9 cellular contexts compared by ENCODE assay signal in genomic region chr3:63067999-63068645, GRCh38.
A peak's percentile ranks its signal among the peaks of the same experiment; 100 is the strongest.
DNase-seq lines count a peak whose midpoint lies in the region; ATAC-seq and TF ChIP-seq lines count a peak whose summit lies in the region.
"Had no signal": no experiment of that assay in that cellular context is flagged by ENCODE, and none has a peak within 500 bp of the region (broad histone marks: within the 10 kb centered on the region; RNA-seq: fewer than 3 reads in every experiment).

No MANE protein-coding gene starts in this region.

- no peak for TF ChIP-seq CTCF in sigmoid colon (IDR thresholded peaks at IDR 0.05)

- H3K4me1 Mint-ChIP-seq in T-helper 17 cell: no peaks in the 10 kb centered on the region

- H3K27me3 Mint-ChIP-seq in T-helper 17 cell: no peaks in the 10 kb centered on the region

- no peak for ATAC-seq in GM21367 (IDR thresholded peaks at IDR 0.05; ENCODE audit: unreplicated experiment)
- ATAC-seq in T-helper 17 cell: no peak

- DNase-seq in AG08396 (ENCODE audit: low spot score) (peak; percentile 20), HEK293T (ENCODE audit: extremely low spot score) (peak; percentile 27), SW480 (ENCODE audit: low spot score) (peak; percentile 44), hepatic stellate cell (ENCODE audit: low spot score) (peak; percentile 5), sigmoid colon (no peak), substantia nigra (lab: John Stamatoyannopoulos, UW) (no peak), T-helper 17 cell (no peak)
- DNase-seq: activated gamma-delta T cell had no signal

- POLR2A ChIA-PET in HEK293T (lab: Yijun Ruan, JAX): no interaction called here

- 21 to 34% methylated on average over 3 of the region's 3 CpGs for WGBS in sigmoid colon, 2 donors

- no peak for TF ChIP-seq EP300 in sigmoid colon (IDR thresholded peaks at IDR 0.05)

- H3K36me3 ChIP-seq in sigmoid colon: no peaks in the 10 kb centered on the region

- no peak overlapping the region for H3K4me3 Mint-ChIP-seq in T-helper 17 cell

- CTCF ChIA-PET in HEK293T (lab: Yijun Ruan, JAX): interaction anchor here (0.7 kb wide), 1 partner anchor 400 kb away, joined by 4 read pairs; no protein-coding TSS in a partner anchor

- no peak overlapping the region for H3K27ac Mint-ChIP-seq in T-helper 17 cell

- H3K9me3 ChIP-seq in sigmoid colon (no peaks in the 10 kb centered on the region), T-helper 17 cell (ENCODE audit: control insufficient read depth, low read length, poor library complexity, severe bottlenecking) (no peaks in the 10 kb centered on the region)

- H3K27me3 ChIP-seq in sigmoid colon: no peaks in the 10 kb centered on the region

- no peaks in the 10 kb centered on the region for H3K4me1 ChIP-seq in sigmoid colon

- H3K27ac ChIP-seq in sigmoid colon (no peak overlapping the region), substantia nigra (ENCODE audit: low read depth, low read length, poor library complexity, severe bottlenecking) (no peak overlapping the region)

- TF ChIP-seq POLR2A in sigmoid colon (IDR thresholded peaks at IDR 0.05): no peak

- H3K4me3 ChIP-seq in sigmoid colon: no peak overlapping the region

- intact Hi-C loops in sigmoid colon (cut with DNase I): no loop called here

- no peaks in the 10 kb centered on the region for H3K36me3 Mint-ChIP-seq in T-helper 17 cell (ENCODE audit: low read depth)

TF ChIP-seq in HEK293T, 16 proteins besides CTCF, POLR2A, EP300 and RAD21:
- TF ChIP-seq TARDBP (IDR thresholded peaks at IDR 0.05): no peak
- TF ChIP-seq SUZ12 (IDR thresholded peaks at IDR 0.05): no peak
- TF ChIP-seq SP1 (IDR thresholded peaks at IDR 0.05): no peak
- TF ChIP-seq HDGF (IDR thresholded peaks at IDR 0.05; ENCODE audit: borderline replicate concordance): no peak
- no peak for TF ChIP-seq LEF1 (IDR thresholded peaks at IDR 0.05; ENCODE audit: borderline replicate concordance)
- TF ChIP-seq FOXK2 (IDR thresholded peaks at IDR 0.05): no peak
- TF ChIP-seq PKNOX1 (IDR thresholded peaks at IDR 0.05): no peak
- TF ChIP-seq NFRKB (IDR thresholded peaks at IDR 0.05): no peak

Comparison
In these comparisons a context has a peak if more than half of its experiments do, and no peak if none do; other contexts are left out.
1. DNase-seq: peak in AG08396 (single experiment), HEK293T (single experiment), SW480 (single experiment) and hepatic stellate cell (single experiment); none in sigmoid colon (single experiment), substantia nigra (0 of 49) and T-helper 17 cell (0 of 3).